8 cellular contexts compared by ENCODE assay signal in genomic region chr13:30463820-30464495, GRCh38. TPM values are rescaled to one million over a fixed set of nuclear protein-coding genes. Genes with fewer than 3 reads are reported as not detected.
A peak's percentile ranks its signal among the peaks of the same experiment; 100 is the strongest.
DNase-seq lines count a peak whose midpoint lies in the region; ATAC-seq and TF ChIP-seq lines count a peak whose summit lies in the region.

No MANE protein-coding gene starts in this region.

- no peak overlapping the region for H2BK5ac ChIP-seq in neuronal stem cell (ENCODE audit: low read length)

- H3K4me1 ChIP-seq in PC-3 (ENCODE audit: insufficient read depth, low read length) (peaks cover 24% of the 10 kb centered on the region), neuronal stem cell (ENCODE audit: control insufficient read depth in 2 of 2, insufficient read depth in 1 of 2, low read depth in 1 of 2, low read length in 2 of 2) (peaks cover 4 to 11% of the 10 kb centered on the region in 2 donors), stomach (peaks cover 24 to 49% (median 32%) of the 10 kb centered on the region in 4 donors)

- peak overlapping the region; percentile 80 for H3K23ac ChIP-seq in neuronal stem cell (ENCODE audit: low read depth, low read length, poor library complexity)

- H3K4me2 ChIP-seq in PC-3 (ENCODE audit: low read length) = peak overlapping the region; percentile 90
- peak overlapping the region; percentile 56 for H3K4me2 ChIP-seq in neuronal stem cell (ENCODE audit: insufficient read depth, low read length, poor library complexity, severe bottlenecking)

- no peaks in the 10 kb centered on the region for H3K27me3 Mint-ChIP-seq in activated T-helper 2 cell treated with anti-CD3 and anti-CD28 coated beads, Interferon-gamma antibody, Interleukin-2, Interleukin-4, amounts not matched to agents 10 μg/mL and 5 μg/mL and 100 μg/mL, durations not matched to agents 14 hours and 24 hours and 36 hours (ENCODE audit: low read depth)

- peak overlapping the region; percentile 70 for H2AK5ac ChIP-seq in neuronal stem cell (ENCODE audit: low read depth, low read length)

- peaks cover 18% of the 10 kb centered on the region; the same call in 1 of the 2 replicates for H4K20me1 ChIP-seq in PC-3 (ENCODE audit: low read length)

- H3K9ac ChIP-seq in PC-3 (ENCODE audit: low read length) (peak overlapping the region; percentile 83), neuronal stem cell (ENCODE audit: low read depth, low read length, poor library complexity) (peak overlapping the region; percentile 90)

- peak overlapping the region; percentile 97 for H3K27ac Mint-ChIP-seq in activated T-helper 2 cell treated with anti-CD3 and anti-CD28 coated beads, Interferon-gamma antibody, Interleukin-2, Interleukin-4, amounts not matched to agents 10 μg/mL and 5 μg/mL and 100 μg/mL, durations not matched to agents 14 hours and 24 hours and 36 hours

- H3K9me3 ChIP-seq in PC-3 (ENCODE audit: low read length) (no peaks in the 10 kb centered on the region), neuronal stem cell (replicated peaks in 1 of 2; ENCODE audit: control insufficient read depth in 2 of 2, insufficient read depth in 1 of 2, low read depth in 1 of 2, low read length in 2 of 2) (no peaks in the 10 kb centered on the region), stomach (no peaks in the 10 kb centered on the region)

- no peaks in the 10 kb centered on the region for H3K9me2 ChIP-seq in PC-3 (replicated peaks; ENCODE audit: low read length)

- TF ChIP-seq CTCF in PC-3 (conservative IDR thresholded peaks at IDR 0.05; ENCODE audit: low read depth, low read length) (no peak), fibroblast of the aortic adventitia (IDR thresholded peaks at IDR 0.05; ENCODE audit: insufficient read depth, low read length) (no peak), stomach (IDR thresholded peaks at IDR 0.05) (no peak)

- H4K91ac ChIP-seq in neuronal stem cell (ENCODE audit: low read depth, low read length, poor library complexity) = no peak overlapping the region

- H3K27me3 ChIP-seq in PC-3 (ENCODE audit: low read length) = no peaks in the 10 kb centered on the region
- no peaks in the 10 kb centered on the region for H3K27me3 ChIP-seq in neuronal stem cell (ENCODE audit: control insufficient read depth in 3 of 3, insufficient read depth in 3 of 3, low read depth in 1 of 3, low read length in 3 of 3)
- H3K27me3 ChIP-seq in stomach = no peaks in the 10 kb centered on the region

- H3K9me3 Mint-ChIP-seq in activated T-helper 2 cell treated with anti-CD3 and anti-CD28 coated beads, Interferon-gamma antibody, Interleukin-2, Interleukin-4, amounts not matched to agents 10 μg/mL and 5 μg/mL and 100 μg/mL, durations not matched to agents 14 hours and 24 hours and 36 hours = no peaks in the 10 kb centered on the region

- H3K14ac ChIP-seq in neuronal stem cell (ENCODE audit: low read length) = peak overlapping the region; percentile 38

- peaks cover 2% of the 10 kb centered on the region for H3K79me1 ChIP-seq in neuronal stem cell (ENCODE audit: low read depth, low read length)

- H3K4ac ChIP-seq in neuronal stem cell (ENCODE audit: low read length) = peak overlapping the region; percentile 23

- TSS peak; percentile 26 for BruUV-seq in PC-3 (replicated peaks; lab: Mats Ljungman, UMichigan)

- intact Hi-C loops in PC-3 (cut with micrococcal nuclease) (no loop called here), stomach (cut with DNase I; ENCODE audit: low total_unique reads) (no loop called here)
- intact Hi-C loops in activated T-helper 2 cell treated with anti-CD3 and anti-CD28 coated beads, Interferon-gamma antibody, Interleukin-2, Interleukin-4, amounts not matched to agents 10 μg/mL and 5 μg/mL and 100 μg/mL, durations not matched to agents 14 hours and 24 hours and 36 hours (cut with micrococcal nuclease) = loop anchor here (1.0 to 10.0 kb wide), 10 partner anchors 33 to 701 kb away; partner anchors contain the start of genes HSPH1, KATNAL1, UBE2L5 and USPL1

- peak overlapping the region; percentile 84 for H3K4me3 Mint-ChIP-seq in activated T-helper 2 cell treated with anti-CD3 and anti-CD28 coated beads, Interferon-gamma antibody, Interleukin-2, Interleukin-4, amounts not matched to agents 10 μg/mL and 5 μg/mL and 100 μg/mL, durations not matched to agents 14 hours and 24 hours and 36 hours (ENCODE audit: low read depth)

- peaks cover 30% of the 10 kb centered on the region for H3K4me1 Mint-ChIP-seq in activated T-helper 2 cell treated with anti-CD3 and anti-CD28 coated beads, Interferon-gamma antibody, Interleukin-2, Interleukin-4, amounts not matched to agents 10 μg/mL and 5 μg/mL and 100 μg/mL, durations not matched to agents 14 hours and 24 hours and 36 hours (ENCODE audit: low read depth)

- no peak for TF ChIP-seq POLR2A in stomach (IDR thresholded peaks at IDR 0.05)

- H3K36me3 ChIP-seq in PC-3 (ENCODE audit: low read depth, low read length) (peaks cover 33% of the 10 kb centered on the region), neuronal stem cell (replicated peaks in 1 of 2; ENCODE audit: control insufficient read depth in 2 of 2, insufficient read depth in 2 of 2, low read length in 2 of 2) (peaks cover 5 to 38% of the 10 kb centered on the region in 2 donors), stomach (peaks cover 6 to 33% (median 22%) of the 10 kb centered on the region in 4 donors)

- peak overlapping the region; percentile 86 for H3K4me3 ChIP-seq in PC-3 (ENCODE audit: low read length)
- H3K4me3 ChIP-seq in fibroblast of the aortic adventitia (ENCODE audit: low read depth, low read length) = peak overlapping the region; percentile 74
- H3K4me3 ChIP-seq in neuronal stem cell (ENCODE audit: low read length in 2 of 2) = peak overlapping the region; percentile 81 to 87
- peak overlapping the region; percentile 56 to 76 (median 66) for H3K4me3 ChIP-seq in stomach

- TF ChIP-seq EP300 in stomach (IDR thresholded peaks at IDR 0.05) = no peak

- H3K27ac ChIP-seq in PC-3 (ENCODE audit: low read length) (peak overlapping the region; percentile 78), neuronal stem cell (replicated peaks; ENCODE audit: low read length) (peak overlapping the region; percentile 95), stomach (peak overlapping the region; percentile 96 to 100 (median 99))

- H2BK120ac ChIP-seq in neuronal stem cell (ENCODE audit: low read depth, low read length) = no peak overlapping the region

- H4K8ac ChIP-seq in neuronal stem cell (ENCODE audit: low read depth, low read length) = peak overlapping the region; percentile 65

- H2BK12ac ChIP-seq in neuronal stem cell (ENCODE audit: low read length) = no peak overlapping the region

- peaks cover 4% of the 10 kb centered on the region for H3F3A ChIP-seq in PC-3 (ENCODE audit: low read length, unreplicated experiment)

- H2AFZ ChIP-seq in PC-3 (ENCODE audit: low read length) = 0 out of 2 replicates have a peak overlapping the region, but pooled peaks have one; percentile 8
- peak overlapping the region; percentile 68 for H2AFZ ChIP-seq in neuronal stem cell (ENCODE audit: low read length)

- POLR2A ChIA-PET in PC-3 (lab: Charles Lee; ENCODE audit: unreplicated experiment) = no interaction called here

- H3K18ac ChIP-seq in neuronal stem cell (ENCODE audit: low read length) = peak overlapping the region; percentile 96

- peaks cover 43% of the 10 kb centered on the region for H3K36me3 Mint-ChIP-seq in activated T-helper 2 cell treated with anti-CD3 and anti-CD28 coated beads, Interferon-gamma antibody, Interleukin-2, Interleukin-4, amounts not matched to agents 10 μg/mL and 5 μg/mL and 100 μg/mL, durations not matched to agents 14 hours and 24 hours and 36 hours (ENCODE audit: low read depth)

- DNase-seq in NCI-H345 (lab: John Stamatoyannopoulos, UW) (peak; percentile 17), NCI-H345 treated with DMSO at 0.1 percent for 48 hours (lab: John Stamatoyannopoulos, UW; ENCODE audit: unreplicated experiment) (no peak), PC-3 (peak; percentile 51), fibroblast of the aortic adventitia (ENCODE audit: low read depth) (peak; percentile 56), neuronal stem cell (ENCODE audit: low spot score) (no peak), stomach (peak; percentile 61)
- peak; percentile 77 for DNase-seq in activated T-helper 2 cell treated with anti-CD3 and anti-CD28 coated beads, Interferon-gamma antibody, Interleukin-2, Interleukin-4, amounts not matched to agents 10 μg/mL and 5 μg/mL and 100 μg/mL, durations not matched to agents 14 hours and 24 hours and 36 hours (ENCODE audit: low spot score)

- no peak overlapping the region for H2BK15ac ChIP-seq in neuronal stem cell (ENCODE audit: low read length)

- ATAC-seq in HG02884 (IDR thresholded peaks at IDR 0.05; ENCODE audit: unreplicated experiment) (peak; percentile 30), PC-3 (peak; percentile 9; the same call in 1 of the 2 replicates)

- WGBS in neuronal stem cell (ENCODE audit: extremely low coverage in 2 of 2, insufficient read length in 2 of 2, insufficient replicate concordance in 1 of 2), 2 donors = no CpG with 5 or more reads among the region's 30 CpGs
- 0 to 2% (median 0%) methylated on average over 23 to 30 of the region's 30 CpGs for WGBS in stomach, 5 donors

- CTCF ChIA-PET in PC-3 (lab: Charles Lee) = interaction anchor here (0.6 kb wide), 1 partner anchor 332 kb away, joined by 4 read pairs; no protein-coding TSS in a partner anchor

- H3K79me2 ChIP-seq in PC-3 (ENCODE audit: low read length) = peaks cover 33% of the 10 kb centered on the region

RNA-seq across cellular contexts. Expression of gene HMGB1, which starts 1.8 kb away (rescaled TPM):
- total RNA-seq in PC-3 (2014; rRNA removed) (497 and 567 TPM in 2 replicates), fibroblast of the aortic adventitia (ENCODE audit: low replicate concordance) (319 and 407 TPM in 2 replicates), stomach (100 to 1,000 TPM in 4 of 5 donors, 10 to 100 TPM in 1; 29.5 to 479 (median 322) TPM)
- 594 and 603 TPM in 2 replicates for total RNA-seq in activated T-helper 2 cell treated with anti-CD3 and anti-CD28 coated beads, Interferon-gamma antibody, Interleukin-2, Interleukin-4, amounts not matched to agents 10 μg/mL and 5 μg/mL and 100 μg/mL, durations not matched to agents 14 hours and 24 hours and 36 hours
- polyA plus RNA-seq in neuronal stem cell (2013, experiment 1 of 2) = 792 TPM
- 805 TPM for polyA plus RNA-seq in neuronal stem cell (2013, experiment 2 of 2)
- 100 to 1,000 TPM; 346 to 399 (median 346) TPM for polyA plus RNA-seq in stomach

RNA-seq across cellular contexts. Expression of gene UBE2L5, which starts 41.7 kb away (rescaled TPM):
- total RNA-seq in PC-3 (2014; rRNA removed) (not detected in 2 replicates), fibroblast of the aortic adventitia (ENCODE audit: low replicate concordance) (under 0.01 TPM in 1 of 2 replicates, not detected in the other), stomach (not detected)
- total RNA-seq in activated T-helper 2 cell treated with anti-CD3 and anti-CD28 coated beads, Interferon-gamma antibody, Interleukin-2, Interleukin-4, amounts not matched to agents 10 μg/mL and 5 μg/mL and 100 μg/mL, durations not matched to agents 14 hours and 24 hours and 36 hours = not detected in 2 replicates
- not detected for polyA plus RNA-seq in neuronal stem cell (2013, experiment 1 of 2)
- 0.24 TPM for polyA plus RNA-seq in neuronal stem cell (2013, experiment 2 of 2)
- polyA plus RNA-seq in stomach = not detected

Comparison
In these comparisons a context has a peak if more than half of its experiments do, and no peak if none do; other contexts are left out.
1. DNase-seq: peak in NCI-H345 (single experiment), PC-3 (single experiment), activated T-helper 2 cell treated with anti-CD3 and anti-CD28 coated beads, Interferon-gamma antibody, Interleukin-2, Interleukin-4, amounts not matched to agents 10 μg/mL and 5 μg/mL and 100 μg/mL, durations not matched to agents 14 hours and 24 hours and 36 hours (single experiment), fibroblast of the aortic adventitia (single experiment) and stomach (single experiment); none in NCI-H345 treated with DMSO at 0.1 percent for 48 hours (single experiment) and neuronal stem cell (single experiment).
2. Peak in every context shown above with its lines, with median percentiles within 50 percentile points of each other: H3K27ac ChIP-seq and H3K4me3 ChIP-seq.